Comparison of ENCODE assay signal across 33 cellular contexts in genomic region chr14:85620937-85621336, GRCh38.
"Had no signal": no experiment of that assay in that cellular context is flagged by ENCODE, and none has a peak within 500 bp of the region (broad histone marks: within the 10 kb centered on the region; RNA-seq: fewer than 3 reads in every experiment).

No MANE protein-coding gene starts in this region.

- H3K4me1 Mint-ChIP-seq: activated B cell treated with CpG ODN at 0.5 μM for 24 hours; activated CD4-positive, alpha-beta T cell treated with anti-CD3 and anti-CD28 coated beads for 36 hours; activated CD8-positive, alpha-beta memory T cell treated with anti-CD3 and anti-CD28 coated beads, Interleukin-2, amount 10 ng/mL, durations not matched to agents 7 days and 5 days; activated naive CD4-positive, alpha-beta T cell treated with anti-CD3 and anti-CD28 coated beads, Interleukin-2, amount 50 U/mL, for 24 hours; activated naive CD8-positive, alpha-beta T cell treated with anti-CD3 and anti-CD28 coated beads, Interleukin-2, amount 50 U/mL, for 24 hours; stimulated activated memory B cell treated with anti-CD40 and anti-IgM and Interleukin-4, amounts not matched to agents 10 μg/mL and 1 μg/mL and 100 μg/mL, for 72 hours; stimulated activated naive CD8-positive, alpha-beta T cell treated with anti-CD3 and anti-CD28 coated beads, Interleukin-15, amount 100 ng/mL, for 72 hours had no signal

- ATAC-seq: activated CD4-positive, alpha-beta T cell treated with anti-CD3 and anti-CD28 coated beads for 36 hours; activated CD8-positive, alpha-beta memory T cell treated with anti-CD3 and anti-CD28 coated beads, Interleukin-2, amount 10 ng/mL, durations not matched to agents 7 days and 5 days; activated CD8-positive, alpha-beta T cell treated with anti-CD3 and anti-CD28 coated beads, Interleukin-2, amount 10 ng/mL, durations not matched to agents 7 days and 5 days; activated naive CD8-positive, alpha-beta T cell treated with anti-CD3 and anti-CD28 coated beads, Interleukin-2, amount 50 U/mL, for 24 hours; left lung; lower lobe of right lung; mucosa of descending colon; sciatic nerve; stimulated activated memory B cell treated with anti-CD40 and anti-IgM and Interleukin-4, amounts not matched to agents 10 μg/mL and 1 μg/mL and 100 μg/mL, for 72 hours; stimulated activated naive CD8-positive, alpha-beta T cell treated with anti-CD3 and anti-CD28 coated beads, Interleukin-15, amount 100 ng/mL, for 72 hours had no signal

- H3K9me3 ChIP-seq: breast epithelium, esophagus squamous epithelium, left lung, lower lobe of right lung, neutrophil, prostate gland, thyroid gland, upper lobe of left lung had no signal

- H3K9me3 Mint-ChIP-seq: activated naive CD4-positive, alpha-beta T cell treated with anti-CD3 and anti-CD28 coated beads, Interleukin-2, amount 50 U/mL, for 24 hours; activated naive CD8-positive, alpha-beta T cell treated with anti-CD3 and anti-CD28 coated beads, Interleukin-2, amount 50 U/mL, for 24 hours; activated T-helper 2 cell treated with anti-CD3 and anti-CD28 coated beads, Interferon-gamma antibody, Interleukin-2, Interleukin-4, amounts not matched to agents 10 μg/mL and 5 μg/mL and 100 μg/mL, durations not matched to agents 14 hours and 24 hours and 36 hours; nephron progenitor cell; stimulated activated memory B cell treated with anti-CD40 and anti-IgM and Interleukin-4, amounts not matched to agents 10 μg/mL and 1 μg/mL and 100 μg/mL, for 72 hours had no signal

- H3K36me3 ChIP-seq: breast epithelium, left lung, neutrophil, prostate gland, upper lobe of left lung had no signal

- H3K27ac ChIP-seq: breast epithelium, epithelial cell of prostate, esophagus squamous epithelium, left lung, lower lobe of right lung, neutrophil, prostate gland, skin epidermis, thyroid gland, upper lobe of left lung had no signal

- H3K4me1 ChIP-seq: breast epithelium, esophagus squamous epithelium, left lung, lower lobe of right lung, prostate gland, thyroid gland, upper lobe of left lung had no signal

- H3K4me3 ChIP-seq: breast epithelium, esophagus squamous epithelium, left lung, lower lobe of right lung, mucosa of descending colon, prostate gland, skin epidermis, thyroid gland, upper lobe of left lung had no signal

- H3K27me3 Mint-ChIP-seq: activated B cell treated with CpG ODN at 0.5 μM for 24 hours; activated CD4-positive, alpha-beta T cell treated with anti-CD3 and anti-CD28 coated beads for 36 hours; activated CD8-positive, alpha-beta memory T cell treated with anti-CD3 and anti-CD28 coated beads, Interleukin-2, amount 10 ng/mL, durations not matched to agents 7 days and 5 days; activated naive CD8-positive, alpha-beta T cell treated with anti-CD3 and anti-CD28 coated beads, Interleukin-2, amount 50 U/mL, for 24 hours; stimulated activated memory B cell treated with anti-CD40 and anti-IgM and Interleukin-4, amounts not matched to agents 10 μg/mL and 1 μg/mL and 100 μg/mL, for 72 hours; stimulated activated naive CD8-positive, alpha-beta T cell treated with anti-CD3 and anti-CD28 coated beads, Interleukin-15, amount 100 ng/mL, for 72 hours had no signal

- H3K27me3 ChIP-seq: breast epithelium, esophagus squamous epithelium, left lung, thyroid gland, upper lobe of left lung had no signal

- DNase-seq: activated B cell treated with CpG ODN at 0.5 μM for 24 hours; activated CD4-positive, alpha-beta T cell treated with anti-CD3 and anti-CD28 coated beads for 36 hours; activated CD8-positive, alpha-beta memory T cell treated with anti-CD3 and anti-CD28 coated beads, Interleukin-2, amount 10 ng/mL, durations not matched to agents 7 days and 5 days; activated CD8-positive, alpha-beta T cell treated with anti-CD3 and anti-CD28 coated beads, Interleukin-2, amount 10 ng/mL, durations not matched to agents 7 days and 5 days; activated naive CD8-positive, alpha-beta T cell treated with anti-CD3 and anti-CD28 coated beads, Interleukin-2, amount 50 U/mL, for 24 hours; activated T-cell treated with anti-CD3 and anti-CD28 coated beads, Interleukin-2, amount 50 U/mL, for 48 hours; amygdala; central memory CD4-positive, alpha-beta T cell; effector CD4-positive, alpha-beta T cell; esophagus squamous epithelium; foreskin melanocyte; left lung; lower lobe of right lung; mucosa of descending colon; nephron progenitor cell; retina; stimulated activated CD4-positive, alpha-beta T cell treated with anti-CD3 and anti-CD28 coated beads, Interleukin-1b, Interleukin-23, amount 100 ng/mL, for 48 hours; stimulated activated CD4-positive, alpha-beta T cell treated with anti-CD3 and anti-CD28 coated beads, Interleukin-4, amount 100 ng/mL, for 4 hours; stimulated activated CD8-positive, alpha-beta memory T cell treated with anti-CD3 and anti-CD28 coated beads, Interleukin-4, amount 100 ng/mL, for 48 hours; stimulated activated naive CD8-positive, alpha-beta T cell treated with anti-CD3 and anti-CD28 coated beads, Interleukin-15, amount 100 ng/mL, for 72 hours; substantia nigra; T-helper 2 cell; thyroid gland; upper lobe of left lung had no signal

- H3K36me3 Mint-ChIP-seq: activated CD8-positive, alpha-beta memory T cell treated with anti-CD3 and anti-CD28 coated beads, Interleukin-2, amount 10 ng/mL, durations not matched to agents 7 days and 5 days; activated naive CD4-positive, alpha-beta T cell treated with anti-CD3 and anti-CD28 coated beads, Interleukin-2, amount 50 U/mL, for 24 hours; stimulated activated memory B cell treated with anti-CD40 and anti-IgM and Interleukin-4, amounts not matched to agents 10 μg/mL and 1 μg/mL and 100 μg/mL, for 72 hours had no signal

- H3K4me3 Mint-ChIP-seq: activated B cell treated with CpG ODN at 0.5 μM for 24 hours; activated CD4-positive, alpha-beta T cell treated with anti-CD3 and anti-CD28 coated beads for 36 hours; activated CD8-positive, alpha-beta memory T cell treated with anti-CD3 and anti-CD28 coated beads, Interleukin-2, amount 10 ng/mL, durations not matched to agents 7 days and 5 days; activated CD8-positive, alpha-beta T cell treated with anti-CD3 and anti-CD28 coated beads, Interleukin-2, amount 10 ng/mL, durations not matched to agents 7 days and 5 days; activated naive CD4-positive, alpha-beta T cell treated with anti-CD3 and anti-CD28 coated beads, Interleukin-2, amount 50 U/mL, for 24 hours; activated naive CD8-positive, alpha-beta T cell treated with anti-CD3 and anti-CD28 coated beads, Interleukin-2, amount 50 U/mL, for 24 hours; nephron progenitor cell; stimulated activated memory B cell treated with anti-CD40 and anti-IgM and Interleukin-4, amounts not matched to agents 10 μg/mL and 1 μg/mL and 100 μg/mL, for 72 hours; stimulated activated naive CD8-positive, alpha-beta T cell treated with anti-CD3 and anti-CD28 coated beads, Interleukin-15, amount 100 ng/mL, for 72 hours had no signal

- H3K27ac Mint-ChIP-seq: activated B cell treated with CpG ODN at 0.5 μM for 24 hours; activated CD4-positive, alpha-beta T cell treated with anti-CD3 and anti-CD28 coated beads for 36 hours; activated CD8-positive, alpha-beta memory T cell treated with anti-CD3 and anti-CD28 coated beads, Interleukin-2, amount 10 ng/mL, durations not matched to agents 7 days and 5 days; activated CD8-positive, alpha-beta T cell treated with anti-CD3 and anti-CD28 coated beads, Interleukin-2, amount 10 ng/mL, durations not matched to agents 7 days and 5 days; activated naive CD4-positive, alpha-beta T cell treated with anti-CD3 and anti-CD28 coated beads, Interleukin-2, amount 50 U/mL, for 24 hours; activated naive CD8-positive, alpha-beta T cell treated with anti-CD3 and anti-CD28 coated beads, Interleukin-2, amount 50 U/mL, for 24 hours; activated T-helper 2 cell treated with anti-CD3 and anti-CD28 coated beads, Interferon-gamma antibody, Interleukin-2, Interleukin-4, amounts not matched to agents 10 μg/mL and 5 μg/mL and 100 μg/mL, durations not matched to agents 14 hours and 24 hours and 36 hours; nephron progenitor cell; stimulated activated memory B cell treated with anti-CD40 and anti-IgM and Interleukin-4, amounts not matched to agents 10 μg/mL and 1 μg/mL and 100 μg/mL, for 72 hours; stimulated activated naive CD8-positive, alpha-beta T cell treated with anti-CD3 and anti-CD28 coated beads, Interleukin-15, amount 100 ng/mL, for 72 hours had no signal
